15 cellular contexts compared by ENCODE assay signal in the genomic region with DNA sequence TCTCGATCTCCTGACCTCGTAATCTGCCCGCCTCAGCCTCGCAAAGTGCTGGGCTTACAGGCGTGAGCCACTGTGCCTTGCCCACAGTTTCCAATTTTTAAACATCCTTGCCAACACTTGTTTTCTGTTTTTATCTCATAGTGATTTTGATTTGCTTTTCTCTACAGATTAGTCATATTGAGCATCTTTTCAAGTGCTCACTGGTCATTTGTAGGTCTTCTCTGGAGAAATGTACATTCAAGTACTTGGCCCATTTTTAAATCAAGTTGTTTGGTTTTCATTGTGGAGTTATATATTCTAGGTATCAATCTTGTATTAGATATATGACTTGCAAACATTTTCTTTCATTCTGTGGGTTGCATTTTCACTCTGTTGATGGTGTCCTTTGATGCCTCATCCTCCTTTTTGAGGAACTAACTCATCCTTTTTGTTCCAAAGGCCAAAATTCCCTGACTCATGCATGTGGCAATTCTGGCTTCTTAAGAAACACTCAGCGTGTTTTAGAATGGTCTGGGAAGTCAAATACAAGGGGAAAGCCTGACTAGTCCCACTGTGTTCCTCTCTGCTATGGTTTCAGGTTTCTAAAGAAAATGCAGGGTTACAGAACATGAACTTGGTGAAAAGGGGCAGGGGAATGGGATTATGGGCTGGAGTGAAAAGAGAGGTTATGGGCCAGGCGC. TPM values are rescaled to one million over a fixed set of nuclear protein-coding genes. Genes with fewer than 3 reads are reported as not detected.
DNase-seq lines count a peak whose midpoint lies in the region; ATAC-seq and TF ChIP-seq lines count a peak whose summit lies in the region.
"Had no signal": no experiment of that assay in that cellular context is flagged by ENCODE, and none has a peak within 500 bp of the region (broad histone marks: within the 10 kb centered on the region; RNA-seq: fewer than 3 reads in every experiment).

No MANE protein-coding gene starts in this region.

- H3K4me3 Mint-ChIP-seq in stimulated activated naive B cell treated with anti-CD40 and anti-IgM and Interleukin-4, amounts not matched to agents 10 μg/mL and 1 μg/mL and 100 μg/mL, for 72 hours: peak overlapping the region in 1 of 2 donors; percentile 36
- no peak overlapping the region for H3K4me3 Mint-ChIP-seq in glutamatergic neuron (ENCODE audit: unreplicated experiment)
- H3K4me3 Mint-ChIP-seq: activated CD4-positive, alpha-beta T cell treated with anti-CD3 and anti-CD28 coated beads, Interleukin-2, amount 10 ng/mL, durations not matched to agents 7 days and 5 days; activated naive CD8-positive, alpha-beta T cell; endodermal cell had no signal

- H3K9me3 Mint-ChIP-seq in stimulated activated naive B cell treated with anti-CD40 and anti-IgM and Interleukin-4, amounts not matched to agents 10 μg/mL and 1 μg/mL and 100 μg/mL, for 72 hours: peaks cover 0 to 1% of the 10 kb centered on the region in 2 donors
- H3K9me3 Mint-ChIP-seq in glutamatergic neuron (ENCODE audit: unreplicated experiment): peaks cover 2% of the 10 kb centered on the region
- H3K9me3 Mint-ChIP-seq: activated CD4-positive, alpha-beta T cell treated with anti-CD3 and anti-CD28 coated beads, Interleukin-2, amount 10 ng/mL, durations not matched to agents 7 days and 5 days had no signal

- peak; percentile 31 for ATAC-seq in Right ventricle myocardium inferior
- ATAC-seq in stimulated activated naive B cell treated with anti-CD40 and anti-IgM and Interleukin-4, amounts not matched to agents 10 μg/mL and 1 μg/mL and 100 μg/mL, for 72 hours (replicated peaks): peak; percentile 17 to 27

- H3K27me3 ChIP-seq in right atrium auricular region: no peaks in the 10 kb centered on the region

- DNase-seq in Right ventricle myocardium inferior (ENCODE audit: missing footprints): no peak
- DNase-seq in right atrium auricular region (ENCODE audit: low spot score): no peak
- DNase-seq in OCI-M1 (lab: John Stamatoyannopoulos, UW): peak; percentile 52
- no peak for DNase-seq in epithelial cell of prostate (ENCODE audit: low read depth, low spot score)
- DNase-seq in stimulated activated naive B cell treated with anti-CD40 and anti-IgM and Interleukin-4, amounts not matched to agents 10 μg/mL and 1 μg/mL and 100 μg/mL, for 72 hours: no peak
- no peak for DNase-seq in HPDE6-E6E7 (ENCODE audit: extremely low spot score)
- no peak for DNase-seq in glutamatergic neuron
- DNase-seq in NAMALWA (ENCODE audit: low spot score): no peak
- DNase-seq: activated CD4-positive, alpha-beta T cell treated with anti-CD3 and anti-CD28 coated beads, Interleukin-2, amount 10 ng/mL, durations not matched to agents 7 days and 5 days; endodermal cell; islet precursor cell; occipital lobe; SHP77; stimulated activated CD4-positive, alpha-beta T cell treated with anti-CD3 and anti-CD28 coated beads, Interleukin-4, amount 100 ng/mL, for 1 hour had no signal

- no peaks in the 10 kb centered on the region for H3K36me3 Mint-ChIP-seq in stimulated activated naive B cell treated with anti-CD40 and anti-IgM and Interleukin-4, amounts not matched to agents 10 μg/mL and 1 μg/mL and 100 μg/mL, for 72 hours
- no peaks in the 10 kb centered on the region for H3K36me3 Mint-ChIP-seq in glutamatergic neuron (ENCODE audit: unreplicated experiment)
- H3K36me3 Mint-ChIP-seq: activated naive CD8-positive, alpha-beta T cell had no signal

- H3K27ac ChIP-seq in right atrium auricular region (no peak overlapping the region), epithelial cell of prostate (peak overlapping the region; percentile 11)

- TF ChIP-seq CTCF in right atrium auricular region (IDR thresholded peaks at IDR 0.05): no peak
- no peak for TF ChIP-seq CTCF in glutamatergic neuron (IDR thresholded peaks at IDR 0.05; ENCODE audit: partially characterized antibody, unreplicated experiment)

- H3K4me1 Mint-ChIP-seq in stimulated activated naive B cell treated with anti-CD40 and anti-IgM and Interleukin-4, amounts not matched to agents 10 μg/mL and 1 μg/mL and 100 μg/mL, for 72 hours: peaks cover 40 to 60% of the 10 kb centered on the region in 2 donors
- no peaks in the 10 kb centered on the region for H3K4me1 Mint-ChIP-seq in glutamatergic neuron (ENCODE audit: low read depth, unreplicated experiment)
- H3K4me1 Mint-ChIP-seq: endodermal cell had no signal

- peaks cover 0 to 9% of the 10 kb centered on the region in 2 donors for H3K27me3 Mint-ChIP-seq in stimulated activated naive B cell treated with anti-CD40 and anti-IgM and Interleukin-4, amounts not matched to agents 10 μg/mL and 1 μg/mL and 100 μg/mL, for 72 hours
- peaks cover 1% of the 10 kb centered on the region for H3K27me3 Mint-ChIP-seq in glutamatergic neuron (ENCODE audit: unreplicated experiment)

- H3K4me1 ChIP-seq in right atrium auricular region: no peaks in the 10 kb centered on the region

- no peaks in the 10 kb centered on the region for H3K9me3 ChIP-seq in right atrium auricular region

- H3K4me3 ChIP-seq in right atrium auricular region: no peak overlapping the region

- intact Hi-C loops in Right ventricle myocardium inferior (cut with DNase I): no loop called here

- H3K36me3 ChIP-seq in right atrium auricular region: no peaks in the 10 kb centered on the region

- peak overlapping the region; percentile 51 for H3K27ac Mint-ChIP-seq in stimulated activated naive B cell treated with anti-CD40 and anti-IgM and Interleukin-4, amounts not matched to agents 10 μg/mL and 1 μg/mL and 100 μg/mL, for 72 hours
- no peak overlapping the region for H3K27ac Mint-ChIP-seq in glutamatergic neuron (ENCODE audit: unreplicated experiment)
- H3K27ac Mint-ChIP-seq: activated CD4-positive, alpha-beta T cell treated with anti-CD3 and anti-CD28 coated beads, Interleukin-2, amount 10 ng/mL, durations not matched to agents 7 days and 5 days; activated naive CD8-positive, alpha-beta T cell; endodermal cell had no signal

RNA-seq across cellular contexts. Expression of a gene that starts 37.3 kb away (rescaled TPM):
- 2.7 TPM for total RNA-seq in Right ventricle myocardium inferior
- 1 to 10 TPM; 1.3 to 4.6 TPM for total RNA-seq in right atrium auricular region
- 0.54 TPM for total RNA-seq in glutamatergic neuron (ENCODE audit: unreplicated experiment)

RNA-seq across cellular contexts. Expression of a gene that starts 50.8 kb away (rescaled TPM):
- total RNA-seq in Right ventricle myocardium inferior (18.3 TPM), right atrium auricular region (10 to 100 TPM; 13.6 to 15.6 TPM), glutamatergic neuron (ENCODE audit: unreplicated experiment) (25.3 TPM)
